Comparison of ENCODE assay signal across 17 cellular contexts in the genomic region with DNA sequence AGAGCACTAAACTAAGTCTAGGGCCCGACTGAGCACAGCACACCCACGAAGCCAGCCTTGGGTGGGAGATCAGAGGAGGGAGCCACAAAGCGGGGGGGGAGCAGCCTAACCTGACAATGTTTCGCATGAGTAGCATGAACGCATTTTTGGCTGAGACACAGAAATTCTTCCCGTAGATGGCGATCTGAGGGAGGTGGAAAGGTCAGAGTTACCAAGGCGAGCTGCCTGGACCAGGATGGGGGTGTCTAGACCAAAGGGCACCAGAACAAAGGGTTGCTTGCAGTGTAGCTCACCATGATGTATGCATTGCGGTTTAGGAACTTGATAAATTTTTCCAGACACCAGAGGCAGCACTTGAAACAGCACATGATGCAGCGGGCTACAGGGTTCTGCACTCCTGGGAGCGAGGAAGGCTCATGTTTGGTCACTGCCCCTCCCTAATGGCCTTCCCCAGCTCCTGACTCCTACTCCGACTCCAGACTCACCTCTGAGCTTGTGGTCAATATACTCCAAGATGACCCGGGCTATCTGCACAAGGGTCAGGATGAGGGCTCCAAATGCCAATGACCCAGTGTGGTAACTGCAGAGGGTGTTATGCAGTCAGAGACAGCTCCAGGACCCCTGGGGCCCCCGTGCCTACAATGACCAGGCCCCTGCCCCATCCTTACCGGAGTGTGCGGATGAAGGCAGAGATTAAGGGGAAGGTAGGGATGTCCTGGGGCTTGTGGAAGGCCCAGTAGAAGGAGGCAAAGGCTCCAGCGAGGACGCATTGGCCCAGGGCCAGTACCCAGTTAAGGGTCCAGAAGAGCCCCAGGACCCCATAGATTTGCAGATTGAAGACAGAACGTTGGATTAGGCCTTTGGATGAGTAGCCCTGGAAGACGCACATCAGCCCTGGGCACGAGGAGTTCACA. TPM values are rescaled to one million over a fixed set of nuclear protein-coding genes. Genes with fewer than 3 reads are reported as not detected.
DNase-seq lines count a peak whose midpoint lies in the region; ATAC-seq, FAIRE-seq and TF ChIP-seq lines count a peak whose summit lies in the region.
"Had no signal": no experiment of that assay in that cellular context is flagged by ENCODE, and none has a peak within 500 bp of the region (broad histone marks: within the 10 kb centered on the region; RNA-seq: fewer than 3 reads in every experiment).

No MANE protein-coding gene starts in this region.

- H3K4me1 ChIP-seq in HepG2 (ENCODE audit: insufficient read depth, low read length) (peaks cover 64% of the 10 kb centered on the region), right lobe of liver (peaks cover 0 to 18% (median 0%) of the 10 kb centered on the region in 4 donors), tibial nerve (peaks cover 0 to 35% (median 16%) of the 10 kb centered on the region in 4 donors)

- H3K4me3 Mint-ChIP-seq in activated CD8-positive, alpha-beta T cell treated with anti-CD3 and anti-CD28 coated beads for 36 hours = no peak overlapping the region

- H3K36me3 Mint-ChIP-seq in activated CD8-positive, alpha-beta T cell treated with anti-CD3 and anti-CD28 coated beads for 36 hours (ENCODE audit: low read depth) = no peaks in the 10 kb centered on the region

- WGBS in HepG2 (ENCODE audit: low lambda C conversion rate) = 1% methylated on average over 20 of the region's 21 CpGs
- 61% methylated on average over 7 of the region's 21 CpGs for WGBS in right lobe of liver (ENCODE audit: insufficient coverage, low coverage, low lambda C conversion rate, missing lambda C conversion rate)
- 66 to 67% methylated on average over 21 of the region's 21 CpGs for WGBS in tibial nerve, 2 donors

- peak; percentile 73 for ATAC-seq in HepG2
- ATAC-seq in right lobe of liver = no peak
- ATAC-seq in activated CD8-positive, alpha-beta T cell treated with anti-CD3 and anti-CD28 coated beads for 36 hours = no peak
- ATAC-seq in GM21526 (IDR thresholded peaks at IDR 0.05; ENCODE audit: low FRiP score, unreplicated experiment) = no peak
- ATAC-seq in HG02852 (IDR thresholded peaks at IDR 0.05; ENCODE audit: unreplicated experiment) = no peak
- ATAC-seq: left lobe of liver had no signal

- peak overlapping the region; percentile 99 for H3K4me2 ChIP-seq in HepG2 (ENCODE audit: low read depth, low read length)

- peaks cover 20% of the 10 kb centered on the region for H3K4me1 Mint-ChIP-seq in activated CD8-positive, alpha-beta T cell treated with anti-CD3 and anti-CD28 coated beads for 36 hours (ENCODE audit: low read depth)

- no peak overlapping the region for H3K27ac Mint-ChIP-seq in activated CD8-positive, alpha-beta T cell treated with anti-CD3 and anti-CD28 coated beads for 36 hours

- peak in 1 of 2 experiments; percentile 75; a peak in 2 of 4 replicates for TF ChIP-seq POLR2A in HepG2 (IDR thresholded peaks at IDR 0.05; ENCODE audit: insufficient read depth in 1 of 2, low read depth in 2 of 2, low read length in 2 of 2)
- no peak for TF ChIP-seq POLR2A in right lobe of liver (IDR thresholded peaks at IDR 0.05)
- TF ChIP-seq POLR2A in tibial nerve (IDR thresholded peaks at IDR 0.05) = no peak

- TF ChIP-seq RAD21 in HepG2 (CRISPR knock-in tag; IDR thresholded peaks at IDR 0.05) = peak; percentile 45; the same call in 1 of the 2 replicates

- H3K36me3 ChIP-seq in HepG2 (replicated peaks in 1 of 2; ENCODE audit: control insufficient read depth in 1 of 2, insufficient read depth in 2 of 2, low read length in 2 of 2) = peaks cover 0 to 8% of the 10 kb centered on the region in 2 experiments; a peak in 3 of 5 replicates
- no peaks in the 10 kb centered on the region for H3K36me3 ChIP-seq in right lobe of liver
- peaks cover 0 to 6% (median 0%) of the 10 kb centered on the region in 3 donors for H3K36me3 ChIP-seq in tibial nerve

- H3K27ac ChIP-seq in HepG2 (ENCODE audit: extremely low read length, insufficient read depth, low read length) = peak overlapping the region; percentile 92
- no peak overlapping the region for H3K27ac ChIP-seq in right lobe of liver
- peak overlapping the region in 3 of 4 donors; percentile 36 to 89 (median 89) for H3K27ac ChIP-seq in tibial nerve

- H4K20me1 ChIP-seq in HepG2 (ENCODE audit: insufficient read depth, low read length) = no peaks in the 10 kb centered on the region

- DNase-seq in HepG2 (ENCODE audit: low spot score) = peak; percentile 100
- no peak for DNase-seq in right lobe of liver
- DNase-seq in activated CD8-positive, alpha-beta T cell treated with anti-CD3 and anti-CD28 coated beads for 36 hours = peak; percentile 21
- DNase-seq in left kidney (ENCODE audit: low read depth, low spot score) = peak; percentile 51
- no peak for DNase-seq in tibial nerve (ENCODE audit: low spot score in 2 of 2)
- DNase-seq in GM19238 (ENCODE audit: insufficient read length, low spot score) = no peak
- DNase-seq: activated gamma-delta T cell; COR-L47; hypothalamus; NCI-H1694; NCI-H345; OCI-M1; stimulated activated CD4-positive, alpha-beta T cell treated with anti-CD3 and anti-CD28 coated beads, Interleukin-12 subunit alpha, Interleukin-12 subunit beta, amount 100 ng/mL, for 4 hours had no signal

- H3K4me3 ChIP-seq in HepG2 (replicated peaks in 1 of 3; ENCODE audit: insufficient read depth in 1 of 3, low read depth in 2 of 3, low read length in 3 of 3) = peak overlapping the region; percentile 62 to 99 (median 73)
- no peak overlapping the region for H3K4me3 ChIP-seq in right lobe of liver
- no peak overlapping the region for H3K4me3 ChIP-seq in tibial nerve

- H3K27me3 ChIP-seq in HepG2 (ENCODE audit: control insufficient read depth in 1 of 2, insufficient read depth in 2 of 2, low read length in 2 of 2) (no peaks in the 10 kb centered on the region; a peak in 1 of 5 replicates), right lobe of liver (no peaks in the 10 kb centered on the region), tibial nerve (no peaks in the 10 kb centered on the region)

- H3K9me3 ChIP-seq in HepG2 (ENCODE audit: low read length) (no peaks in the 10 kb centered on the region), right lobe of liver (no peaks in the 10 kb centered on the region), tibial nerve (no peaks in the 10 kb centered on the region)

- in situ Hi-C loops in HepG2 (cut with HindIII; ENCODE audit: extremely low pct_ligation_motif_present, low pct_unique_long_range_greater_than_20kb) = no loop called here

- peak; percentile 99 for FAIRE-seq in HepG2 (lab: Jason Lieb, UNC)

- peak; percentile 91 to 93; a peak in 3 of 4 replicates for TF ChIP-seq EP300 in HepG2 (IDR thresholded peaks at IDR 0.05; ENCODE audit: low read depth in 2 of 2, low read length in 2 of 2)
- peak; percentile 88 for TF ChIP-seq EP300 in HepG2 (CRISPR knock-in tag; IDR thresholded peaks at IDR 0.05; ENCODE audit: borderline replicate concordance)
- TF ChIP-seq EP300 in tibial nerve (IDR thresholded peaks at IDR 0.05) = no peak

- peak overlapping the region; percentile 21 for H2AFZ ChIP-seq in HepG2 (ENCODE audit: low read length)

- no TSS peak for BruUV-seq in HepG2 (replicated peaks; lab: Mats Ljungman, UMichigan)

- H3K9me3 Mint-ChIP-seq in activated CD8-positive, alpha-beta T cell treated with anti-CD3 and anti-CD28 coated beads for 36 hours = no peaks in the 10 kb centered on the region

- H3K9ac ChIP-seq in HepG2 (ENCODE audit: insufficient read depth, low read depth, low read length) = peak overlapping the region; percentile 77

- peaks cover 31% of the 10 kb centered on the region for H3K79me2 ChIP-seq in HepG2 (ENCODE audit: insufficient read depth, low read length)

- intact Hi-C loops in HepG2 (cut with micrococcal nuclease; ENCODE audit: unreplicated experiment) = loop anchor here (1.0 to 2.0 kb wide), 2 partner anchors 12 to 31 kb away; a partner anchor contains a TSS
- intact Hi-C loops in right lobe of liver (cut with DNase I) = no loop called here
- intact Hi-C loops in activated CD8-positive, alpha-beta T cell treated with anti-CD3 and anti-CD28 coated beads for 36 hours (cut with micrococcal nuclease) = no loop called here

- POLR2A ChIA-PET in HepG2 (lab: Yijun Ruan, JAX) = interaction anchor here (0.5 to 5.4 kb wide), 46 partner anchors 8 to 1107 kb away, joined by 3 to 264 read pairs (median 5); a partner anchor contains a TSS
- POLR2A ChIA-PET in activated CD8-positive, alpha-beta T cell treated with anti-CD3 and anti-CD28 coated beads for 36 hours (lab: Charles Lee) = interaction anchor here (0.9 to 4.4 kb wide), 3 partner anchors 29 to 214 kb away, joined by 3 to 42 read pairs (median 4); no protein-coding TSS in a partner anchor

- TF ChIP-seq CTCF in HepG2 (CRISPR knock-in tag; IDR thresholded peaks at IDR 0.05) (peak; percentile 68), right lobe of liver (IDR thresholded peaks at IDR 0.05) (no peak), tibial nerve (IDR thresholded peaks at IDR 0.05) (no peak)
- no peak for TF ChIP-seq CTCF in activated CD8-positive, alpha-beta T cell treated with anti-CD3 and anti-CD28 coated beads for 36 hours (IDR thresholded peaks at IDR 0.05)

- H3K27me3 Mint-ChIP-seq in activated CD8-positive, alpha-beta T cell treated with anti-CD3 and anti-CD28 coated beads for 36 hours = no peaks in the 10 kb centered on the region

- CTCF ChIA-PET in HepG2 (lab: Yijun Ruan, JAX; ENCODE audit: low intra/inter-chr PET ratio, low total read pairs) = no interaction called here
- CTCF ChIA-PET in activated CD8-positive, alpha-beta T cell treated with anti-CD3 and anti-CD28 coated beads for 36 hours (lab: Charles Lee) = no interaction called here

RNA-seq across cellular contexts. Expression of a gene that starts 2.8 kb away (rescaled TPM):
- 139 and 297 TPM in 2 replicates for total RNA-seq in HepG2 (2016; rRNA removed; fragmentation: Illumina TruSeq; extraction: Trizol)
- 49.1 and 49.3 TPM in 2 replicates for total RNA-seq in HepG2 (2016; cell fraction: cytosol; rRNA removed; fragmentation: Illumina TruSeq; extraction: Trizol; ENCODE audit: low read depth)
- 132 and 314 TPM in 2 replicates for total RNA-seq in HepG2 (2016; cell fraction: insoluble cytoplasmic fraction; rRNA removed; fragmentation: Illumina TruSeq; extraction: Trizol)
- 93.8 and 98.2 TPM in 2 replicates for total RNA-seq in HepG2 (2016; cell fraction: membrane; rRNA removed; fragmentation: Illumina TruSeq; extraction: Trizol)
- 237 and 274 TPM in 2 replicates for total RNA-seq in HepG2 (2016; cell fraction: nucleus; rRNA removed; fragmentation: Illumina TruSeq; extraction: Trizol)
- polyA plus RNA-seq in HepG2 (2011; rRNA removed) = 202 and 215 TPM in 2 replicates
- polyA plus RNA-seq in HepG2 (2011; cell fraction: cytosol; rRNA removed) = 195 and 257 TPM in 2 replicates
- 110 and 111 TPM in 2 replicates for polyA plus RNA-seq in HepG2 (2011; cell fraction: nucleus; rRNA removed)
- 88.7 and 96.9 TPM in 2 replicates for polyA plus RNA-seq in HepG2 (2012)
- polyA plus RNA-seq in HepG2 (2016; cell fraction: cytosol; fragmentation: Illumina TruSeq; extraction: Trizol; ENCODE audit: low read depth) = 46.5 and 46.6 TPM in 2 replicates
- 114 and 120 TPM in 2 replicates for polyA plus RNA-seq in HepG2 (2016; cell fraction: insoluble cytoplasmic fraction; fragmentation: Illumina TruSeq; extraction: Trizol; ENCODE audit: low read depth)
- polyA plus RNA-seq in HepG2 (2016; cell fraction: membrane; fragmentation: Illumina TruSeq; extraction: Trizol; ENCODE audit: low read depth) = 67.2 and 70.7 TPM in 2 replicates
- polyA plus RNA-seq in HepG2 (2016; cell fraction: nucleus; fragmentation: Illumina TruSeq; extraction: Trizol; ENCODE audit: insufficient read depth, low read depth) = 367 and 386 TPM in 2 replicates
- 35.2 and 243 TPM in 2 replicates for polyA minus RNA-seq in HepG2 (2011; rRNA and poly(A)+ RNA removed; ENCODE audit: low replicate concordance)
- 76.7 and 85.5 TPM in 2 replicates for polyA minus RNA-seq in HepG2 (2011; cell fraction: cytosol; rRNA and poly(A)+ RNA removed)
- polyA minus RNA-seq in HepG2 (2011; cell fraction: nucleus; rRNA and poly(A)+ RNA removed) = 40.9 and 43.8 TPM in 2 replicates
- 10 to 100 TPM; 20.3 to 44.8 (median 34.1) TPM for total RNA-seq in right lobe of liver
- 1 to 10 TPM; 8.7 to 9.8 TPM for total RNA-seq in activated CD8-positive, alpha-beta T cell treated with anti-CD3 and anti-CD28 coated beads for 36 hours
- 10 to 100 TPM; 25.8 to 44.6 (median 33.8) TPM for total RNA-seq in tibial nerve

RNA-seq across cellular contexts. Expression of a gene that starts 13.3 kb away (rescaled TPM):
- total RNA-seq in HepG2 (2016; rRNA removed; fragmentation: Illumina TruSeq; extraction: Trizol) (5.6 and 5.9 TPM in 2 replicates), right lobe of liver (under 1 TPM in 2 of 6 experiments, not detected in 4; 0.09 to 0.25 TPM), tibial nerve (under 1 TPM in 3 of 4 donors, not detected in 1; 0.22 to 0.84 (median 0.59) TPM)
- total RNA-seq in HepG2 (2016; cell fraction: cytosol; rRNA removed; fragmentation: Illumina TruSeq; extraction: Trizol; ENCODE audit: low read depth) = 3.4 and 6.6 TPM in 2 replicates
- total RNA-seq in HepG2 (2016; cell fraction: insoluble cytoplasmic fraction; rRNA removed; fragmentation: Illumina TruSeq; extraction: Trizol) = 4.8 and 8.3 TPM in 2 replicates
- total RNA-seq in HepG2 (2016; cell fraction: membrane; rRNA removed; fragmentation: Illumina TruSeq; extraction: Trizol) = 6.1 and 6.6 TPM in 2 replicates
- 4.4 TPM in 2 replicates for total RNA-seq in HepG2 (2016; cell fraction: nucleus; rRNA removed; fragmentation: Illumina TruSeq; extraction: Trizol)
- 3.5 and 3.6 TPM in 2 replicates for polyA plus RNA-seq in HepG2 (2011; rRNA removed)
- polyA plus RNA-seq in HepG2 (2011; cell fraction: cytosol; rRNA removed) = 3.2 and 3.7 TPM in 2 replicates
- 2.9 and 3.6 TPM in 2 replicates for polyA plus RNA-seq in HepG2 (2011; cell fraction: nucleus; rRNA removed)
- polyA plus RNA-seq in HepG2 (2012) = 1.8 and 3.2 TPM in 2 replicates
- 3.9 and 4.5 TPM in 2 replicates for polyA plus RNA-seq in HepG2 (2016; cell fraction: cytosol; fragmentation: Illumina TruSeq; extraction: Trizol; ENCODE audit: low read depth)
- 5.7 and 6.7 TPM in 2 replicates for polyA plus RNA-seq in HepG2 (2016; cell fraction: insoluble cytoplasmic fraction; fragmentation: Illumina TruSeq; extraction: Trizol; ENCODE audit: low read depth)
- 5.8 and 6.2 TPM in 2 replicates for polyA plus RNA-seq in HepG2 (2016; cell fraction: membrane; fragmentation: Illumina TruSeq; extraction: Trizol; ENCODE audit: low read depth)
- 10.4 and 12.4 TPM in 2 replicates for polyA plus RNA-seq in HepG2 (2016; cell fraction: nucleus; fragmentation: Illumina TruSeq; extraction: Trizol; ENCODE audit: insufficient read depth, low read depth)
- 4.9 TPM in 1 of 2 replicates, not detected in the other for polyA minus RNA-seq in HepG2 (2011; rRNA and poly(A)+ RNA removed; ENCODE audit: low replicate concordance)
- 0.97 and 0.99 TPM in 2 replicates for polyA minus RNA-seq in HepG2 (2011; cell fraction: cytosol; rRNA and poly(A)+ RNA removed)
- polyA minus RNA-seq in HepG2 (2011; cell fraction: nucleus; rRNA and poly(A)+ RNA removed) = 1.6 and 2.2 TPM in 2 replicates
- total RNA-seq in activated CD8-positive, alpha-beta T cell treated with anti-CD3 and anti-CD28 coated beads for 36 hours = not detected
- total RNA-seq: fibroblast of lung had no signal
- polyA plus RNA-seq: fibroblast of lung had no signal

RNA-seq across cellular contexts. Expression of a gene that starts 32.0 kb away (rescaled TPM):
- total RNA-seq in HepG2 (2016; rRNA removed; fragmentation: Illumina TruSeq; extraction: Trizol) (43.5 and 69.2 TPM in 2 replicates), right lobe of liver (10 to 100 TPM; 10.7 to 20.1 (median 13.3) TPM), tibial nerve (10 to 100 TPM; 38.2 to 63.9 (median 46.8) TPM)
- 14.1 and 15.2 TPM in 2 replicates for total RNA-seq in HepG2 (2016; cell fraction: cytosol; rRNA removed; fragmentation: Illumina TruSeq; extraction: Trizol; ENCODE audit: low read depth)
- total RNA-seq in HepG2 (2016; cell fraction: insoluble cytoplasmic fraction; rRNA removed; fragmentation: Illumina TruSeq; extraction: Trizol) = 34.4 and 70.7 TPM in 2 replicates
- total RNA-seq in HepG2 (2016; cell fraction: membrane; rRNA removed; fragmentation: Illumina TruSeq; extraction: Trizol) = 29.3 and 33.1 TPM in 2 replicates
- total RNA-seq in HepG2 (2016; cell fraction: nucleus; rRNA removed; fragmentation: Illumina TruSeq; extraction: Trizol) = 46.1 and 48.0 TPM in 2 replicates
- 51.2 and 55.2 TPM in 2 replicates for polyA plus RNA-seq in HepG2 (2011; rRNA removed)
- polyA plus RNA-seq in HepG2 (2011; cell fraction: cytosol; rRNA removed) = 29.3 and 36.1 TPM in 2 replicates
- polyA plus RNA-seq in HepG2 (2011; cell fraction: nucleus; rRNA removed) = 180 and 272 TPM in 2 replicates
- polyA plus RNA-seq in HepG2 (2012) = 37.6 and 43.1 TPM in 2 replicates
- polyA plus RNA-seq in HepG2 (2016; cell fraction: cytosol; fragmentation: Illumina TruSeq; extraction: Trizol; ENCODE audit: low read depth) = 8.3 and 9.2 TPM in 2 replicates
- 36.0 and 58.3 TPM in 2 replicates for polyA plus RNA-seq in HepG2 (2016; cell fraction: insoluble cytoplasmic fraction; fragmentation: Illumina TruSeq; extraction: Trizol; ENCODE audit: low read depth)
- polyA plus RNA-seq in HepG2 (2016; cell fraction: membrane; fragmentation: Illumina TruSeq; extraction: Trizol; ENCODE audit: low read depth) = 16.5 and 18.3 TPM in 2 replicates
- polyA plus RNA-seq in HepG2 (2016; cell fraction: nucleus; fragmentation: Illumina TruSeq; extraction: Trizol; ENCODE audit: insufficient read depth, low read depth) = 122 and 136 TPM in 2 replicates
- 74.1 and 111 TPM in 2 replicates for polyA minus RNA-seq in HepG2 (2011; rRNA and poly(A)+ RNA removed; ENCODE audit: low replicate concordance)
- 26.2 and 33.8 TPM in 2 replicates for polyA minus RNA-seq in HepG2 (2011; cell fraction: cytosol; rRNA and poly(A)+ RNA removed)
- polyA minus RNA-seq in HepG2 (2011; cell fraction: nucleus; rRNA and poly(A)+ RNA removed) = 24.3 and 26.9 TPM in 2 replicates
- 10 to 100 TPM; 55.4 to 56.8 TPM for total RNA-seq in activated CD8-positive, alpha-beta T cell treated with anti-CD3 and anti-CD28 coated beads for 36 hours

RNA-seq across cellular contexts. Expression of a gene that starts 36.4 kb away (rescaled TPM):
- total RNA-seq in HepG2 (2016; rRNA removed; fragmentation: Illumina TruSeq; extraction: Trizol) (6.0 and 6.8 TPM in 2 replicates), right lobe of liver (under 1 TPM in 5 of 6 experiments, not detected in 1; 0.25 to 0.82 (median 0.51) TPM), tibial nerve (1 to 10 TPM in 3 of 4 donors, under 1 TPM in 1; 0.63 to 3.5 (median 2.9) TPM)
- 1.6 and 1.7 TPM in 2 replicates for total RNA-seq in HepG2 (2016; cell fraction: cytosol; rRNA removed; fragmentation: Illumina TruSeq; extraction: Trizol; ENCODE audit: low read depth)
- total RNA-seq in HepG2 (2016; cell fraction: insoluble cytoplasmic fraction; rRNA removed; fragmentation: Illumina TruSeq; extraction: Trizol) = 6.0 and 7.4 TPM in 2 replicates
- 5.7 and 5.8 TPM in 2 replicates for total RNA-seq in HepG2 (2016; cell fraction: membrane; rRNA removed; fragmentation: Illumina TruSeq; extraction: Trizol)
- 3.1 and 3.9 TPM in 2 replicates for total RNA-seq in HepG2 (2016; cell fraction: nucleus; rRNA removed; fragmentation: Illumina TruSeq; extraction: Trizol)
- 4.8 and 7.3 TPM in 2 replicates for polyA plus RNA-seq in HepG2 (2011; rRNA removed)
- polyA plus RNA-seq in HepG2 (2011; cell fraction: cytosol; rRNA removed) = 3.7 and 5.8 TPM in 2 replicates
- polyA plus RNA-seq in HepG2 (2011; cell fraction: nucleus; rRNA removed) = 6.9 and 7.3 TPM in 2 replicates
- 8.0 and 9.2 TPM in 2 replicates for polyA plus RNA-seq in HepG2 (2012)
- 2.7 and 3.0 TPM in 2 replicates for polyA plus RNA-seq in HepG2 (2016; cell fraction: cytosol; fragmentation: Illumina TruSeq; extraction: Trizol; ENCODE audit: low read depth)
- polyA plus RNA-seq in HepG2 (2016; cell fraction: insoluble cytoplasmic fraction; fragmentation: Illumina TruSeq; extraction: Trizol; ENCODE audit: low read depth) = 14.0 and 15.9 TPM in 2 replicates
- 6.6 and 9.0 TPM in 2 replicates for polyA plus RNA-seq in HepG2 (2016; cell fraction: membrane; fragmentation: Illumina TruSeq; extraction: Trizol; ENCODE audit: low read depth)
- polyA plus RNA-seq in HepG2 (2016; cell fraction: nucleus; fragmentation: Illumina TruSeq; extraction: Trizol; ENCODE audit: insufficient read depth, low read depth) = 10.6 and 12.2 TPM in 2 replicates
- 12.3 and 22.9 TPM in 2 replicates for polyA minus RNA-seq in HepG2 (2011; rRNA and poly(A)+ RNA removed; ENCODE audit: low replicate concordance)
- 6.7 and 6.9 TPM in 2 replicates for polyA minus RNA-seq in HepG2 (2011; cell fraction: cytosol; rRNA and poly(A)+ RNA removed)
- 3.7 and 4.5 TPM in 2 replicates for polyA minus RNA-seq in HepG2 (2011; cell fraction: nucleus; rRNA and poly(A)+ RNA removed)
- 1 to 10 TPM; 1.8 to 2.1 TPM for total RNA-seq in activated CD8-positive, alpha-beta T cell treated with anti-CD3 and anti-CD28 coated beads for 36 hours

RNA-seq across cellular contexts. Expression of a gene that starts 37.9 kb away (rescaled TPM):
- total RNA-seq in HepG2 (2016; rRNA removed; fragmentation: Illumina TruSeq; extraction: Trizol) (186 and 189 TPM in 2 replicates), right lobe of liver (100 to 1,000 TPM in 2 of 6 experiments, 10 to 100 TPM in 4; 41.5 to 144 (median 47.5) TPM), tibial nerve (100 to 1,000 TPM; 134 to 186 (median 168) TPM)
- total RNA-seq in HepG2 (2016; cell fraction: cytosol; rRNA removed; fragmentation: Illumina TruSeq; extraction: Trizol; ENCODE audit: low read depth) = 8.9 and 12.5 TPM in 2 replicates
- total RNA-seq in HepG2 (2016; cell fraction: insoluble cytoplasmic fraction; rRNA removed; fragmentation: Illumina TruSeq; extraction: Trizol) = 148 and 193 TPM in 2 replicates
- total RNA-seq in HepG2 (2016; cell fraction: membrane; rRNA removed; fragmentation: Illumina TruSeq; extraction: Trizol) = 24.6 and 28.1 TPM in 2 replicates
- 88.3 and 95.9 TPM in 2 replicates for total RNA-seq in HepG2 (2016; cell fraction: nucleus; rRNA removed; fragmentation: Illumina TruSeq; extraction: Trizol)
- polyA plus RNA-seq in HepG2 (2011; rRNA removed) = 26.0 and 57.2 TPM in 2 replicates
- polyA plus RNA-seq in HepG2 (2011; cell fraction: cytosol; rRNA removed) = 26.6 and 33.8 TPM in 2 replicates
- 55.8 and 89.9 TPM in 2 replicates for polyA plus RNA-seq in HepG2 (2011; cell fraction: nucleus; rRNA removed)
- 39.8 and 132 TPM in 2 replicates for polyA plus RNA-seq in HepG2 (2012)
- polyA plus RNA-seq in HepG2 (2016; cell fraction: cytosol; fragmentation: Illumina TruSeq; extraction: Trizol; ENCODE audit: low read depth) = 5.4 and 5.8 TPM in 2 replicates
- polyA plus RNA-seq in HepG2 (2016; cell fraction: insoluble cytoplasmic fraction; fragmentation: Illumina TruSeq; extraction: Trizol; ENCODE audit: low read depth) = 148 and 182 TPM in 2 replicates
- polyA plus RNA-seq in HepG2 (2016; cell fraction: membrane; fragmentation: Illumina TruSeq; extraction: Trizol; ENCODE audit: low read depth) = 11.1 and 13.6 TPM in 2 replicates
- 115 and 118 TPM in 2 replicates for polyA plus RNA-seq in HepG2 (2016; cell fraction: nucleus; fragmentation: Illumina TruSeq; extraction: Trizol; ENCODE audit: insufficient read depth, low read depth)
- polyA minus RNA-seq in HepG2 (2011; rRNA and poly(A)+ RNA removed; ENCODE audit: low replicate concordance) = 84.4 and 185 TPM in 2 replicates
- 48.1 and 67.3 TPM in 2 replicates for polyA minus RNA-seq in HepG2 (2011; cell fraction: cytosol; rRNA and poly(A)+ RNA removed)
- 22.7 and 36.4 TPM in 2 replicates for polyA minus RNA-seq in HepG2 (2011; cell fraction: nucleus; rRNA and poly(A)+ RNA removed)
- total RNA-seq in activated CD8-positive, alpha-beta T cell treated with anti-CD3 and anti-CD28 coated beads for 36 hours = 10 to 100 TPM; 50.4 to 50.8 TPM

Comparison
In these comparisons a context has a peak if more than half of its experiments do, and no peak if none do; other contexts are left out.
1. DNase-seq: peak in HepG2 (single experiment), activated CD8-positive, alpha-beta T cell treated with anti-CD3 and anti-CD28 coated beads for 36 hours (single experiment) and left kidney (single experiment); none in right lobe of liver (0 of 3), tibial nerve (0 of 2) and GM19238 (single experiment).
2. H3K27ac ChIP-seq: peak in HepG2 (single experiment) and tibial nerve (3 of 4); none in right lobe of liver (0 of 3).
3. H3K4me3 ChIP-seq: peak in HepG2 (3 of 3); none in right lobe of liver (0 of 3) and tibial nerve (0 of 4).